8 cellular contexts compared by ENCODE assay signal in the genomic region with DNA sequence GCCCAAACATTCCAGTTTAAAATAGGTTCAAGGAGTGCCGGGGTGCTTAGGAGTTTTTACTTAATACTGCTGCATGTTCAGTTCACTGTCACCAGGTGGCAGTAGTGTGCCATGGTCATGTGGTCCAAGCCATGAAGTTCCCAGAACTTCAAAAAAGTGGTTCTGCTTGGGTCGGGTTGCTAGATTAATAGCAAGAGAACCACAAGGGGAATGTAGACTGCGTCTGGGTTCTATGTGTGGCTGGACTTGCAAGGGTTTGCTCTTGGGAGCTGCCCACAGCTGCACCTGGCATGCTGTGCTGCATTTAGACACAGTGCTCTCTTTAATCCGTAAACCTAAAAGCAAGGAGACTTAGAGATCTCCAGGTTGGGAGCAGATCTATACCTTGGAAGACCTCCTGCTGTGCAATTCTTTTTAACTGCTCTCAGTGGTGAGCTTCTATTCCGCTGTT. TPM values are rescaled to one million over a fixed set of nuclear protein-coding genes. Genes with fewer than 3 reads are reported as not detected.
A peak's percentile ranks its signal among the peaks of the same experiment; 100 is the strongest.
DNase-seq lines count a peak whose midpoint lies in the region; ATAC-seq and TF ChIP-seq lines count a peak whose summit lies in the region.

No MANE protein-coding gene starts in this region.

- H3K4me3 Mint-ChIP-seq in activated B cell treated with CpG ODN at 0.5 μM for 24 hours = no peak overlapping the region
- H3K4me3 Mint-ChIP-seq in stimulated activated effector memory CD8-positive, alpha-beta T cell treated with anti-CD3 and anti-CD28 coated beads, Interleukin-12 subunit alpha, Interleukin-12 subunit beta, amount 100 ng/mL, for 72 hours = no peak overlapping the region

- intact Hi-C loops in activated B cell treated with CpG ODN at 0.5 μM for 24 hours (cut with micrococcal nuclease) = loop anchor here (1.0 to 5.0 kb wide), 5 partner anchors 183 to 951 kb away; no protein-coding TSS in a partner anchor
- intact Hi-C loops in lower lobe of right lung (cut with DNase I) = loop anchor here (10.0 kb wide), 1 partner anchor 299 kb away; no protein-coding TSS in a partner anchor

- H3K4me1 Mint-ChIP-seq in activated B cell treated with CpG ODN at 0.5 μM for 24 hours = no peaks in the 10 kb centered on the region
- no peaks in the 10 kb centered on the region for H3K4me1 Mint-ChIP-seq in stimulated activated effector memory CD8-positive, alpha-beta T cell treated with anti-CD3 and anti-CD28 coated beads, Interleukin-12 subunit alpha, Interleukin-12 subunit beta, amount 100 ng/mL, for 72 hours

- H3K36me3 Mint-ChIP-seq in activated B cell treated with CpG ODN at 0.5 μM for 24 hours (ENCODE audit: low read depth) = no peaks in the 10 kb centered on the region
- H3K36me3 Mint-ChIP-seq in stimulated activated effector memory CD8-positive, alpha-beta T cell treated with anti-CD3 and anti-CD28 coated beads, Interleukin-12 subunit alpha, Interleukin-12 subunit beta, amount 100 ng/mL, for 72 hours = no peaks in the 10 kb centered on the region

- H3K27me3 ChIP-seq in lower lobe of right lung (ENCODE audit: low read depth) = peaks cover 2% of the 10 kb centered on the region

- peaks cover 25% of the 10 kb centered on the region for H3K27me3 Mint-ChIP-seq in activated B cell treated with CpG ODN at 0.5 μM for 24 hours

- POLR2A ChIA-PET in activated B cell treated with CpG ODN at 0.5 μM for 24 hours (lab: Charles Lee) = no interaction called here

- H3K27ac Mint-ChIP-seq in activated B cell treated with CpG ODN at 0.5 μM for 24 hours = no peak overlapping the region
- H3K27ac Mint-ChIP-seq in stimulated activated effector memory CD8-positive, alpha-beta T cell treated with anti-CD3 and anti-CD28 coated beads, Interleukin-12 subunit alpha, Interleukin-12 subunit beta, amount 100 ng/mL, for 72 hours = no peak overlapping the region

- DNase-seq in AG10803 (ENCODE audit: low read depth) (peak; percentile 73), NCI-H1694 (lab: John Stamatoyannopoulos, UW) (peak; percentile 23), activated B cell treated with CpG ODN at 0.5 μM for 24 hours (no peak), dermis microvascular lymphatic vessel endothelial cell (ENCODE audit: low read depth in 2 of 2) (peak; percentile 68 to 72), lower lobe of right lung (peak; percentile 51)
- DNase-seq in stimulated activated effector memory CD8-positive, alpha-beta T cell treated with anti-CD3 and anti-CD28 coated beads, Interleukin-12 subunit alpha, Interleukin-12 subunit beta, amount 100 ng/mL, for 72 hours (ENCODE audit: low spot score in 2 of 2) = peak in 1 of 2 donors; percentile 63

- H3K27ac ChIP-seq in lower lobe of right lung = no peak overlapping the region

- TF ChIP-seq CTCF in AG10803 (conservative IDR thresholded peaks at IDR 0.05; ENCODE audit: low read length) (peak; percentile 98), activated B cell treated with CpG ODN at 0.5 μM for 24 hours (IDR thresholded peaks at IDR 0.05) (peak; percentile 16), lower lobe of right lung (IDR thresholded peaks at IDR 0.05) (peak; percentile 84)

- H3K36me3 ChIP-seq in lower lobe of right lung = no peaks in the 10 kb centered on the region

- H3K4me1 ChIP-seq in lower lobe of right lung = no peaks in the 10 kb centered on the region

- no peaks in the 10 kb centered on the region for H3K9me3 ChIP-seq in lower lobe of right lung

- H3K4me3 ChIP-seq in AG10803 (ENCODE audit: low read length) (no peak overlapping the region), lower lobe of right lung (no peak overlapping the region)

- no peaks in the 10 kb centered on the region for H3K9me3 Mint-ChIP-seq in activated B cell treated with CpG ODN at 0.5 μM for 24 hours
- H3K9me3 Mint-ChIP-seq in stimulated activated effector memory CD8-positive, alpha-beta T cell treated with anti-CD3 and anti-CD28 coated beads, Interleukin-12 subunit alpha, Interleukin-12 subunit beta, amount 100 ng/mL, for 72 hours = no peaks in the 10 kb centered on the region

- CTCF ChIA-PET in activated B cell treated with CpG ODN at 0.5 μM for 24 hours (lab: Charles Lee) = interaction anchor here (1.3 to 2.8 kb wide), 7 partner anchors 9 to 297 kb away, joined by 3 to 28 read pairs (median 9); no protein-coding TSS in a partner anchor

- ATAC-seq in GM19372 (IDR thresholded peaks at IDR 0.05; ENCODE audit: low read depth, unreplicated experiment) = peak; percentile 66
- peak; percentile 65 for ATAC-seq in activated B cell treated with CpG ODN at 0.5 μM for 24 hours (ENCODE audit: low read depth)
- peak; percentile 80 to 86 for ATAC-seq in lower lobe of right lung
- peak; percentile 51 for ATAC-seq in stimulated activated effector memory CD8-positive, alpha-beta T cell treated with anti-CD3 and anti-CD28 coated beads, Interleukin-12 subunit alpha, Interleukin-12 subunit beta, amount 100 ng/mL, for 72 hours
- no peak for ATAC-seq in GM19023 (IDR thresholded peaks at IDR 0.05; ENCODE audit: unreplicated experiment)

RNA-seq across cellular contexts. Expression of gene SPON1, which starts 6.5 kb away (rescaled TPM):
- total RNA-seq in activated B cell treated with CpG ODN at 0.5 μM for 24 hours (not detected in 2 replicates), dermis microvascular lymphatic vessel endothelial cell (under 0.01 and 0.51 TPM in 2 replicates), lower lobe of right lung (40.1 TPM)

Comparison
In these comparisons a context has a peak if more than half of its experiments do, and no peak if none do; other contexts are left out.
1. CTCF ChIP-seq: peak in every context shown above with its lines; median percentile 98 in AG10803; 84 in lower lobe of right lung; 16 in activated B cell treated with CpG ODN at 0.5 μM for 24 hours.
2. RNA of gene SPON1, which starts 6.5 kb away (total RNA-seq): 40.1 TPM in lower lobe of right lung (single experiment); not detected in activated B cell treated with CpG ODN at 0.5 μM for 24 hours and under 0.01 to 0.51 TPM in dermis microvascular lymphatic vessel endothelial cell; every median in the first group is over 10 times any median in the second.